In the genomic region with DNA sequence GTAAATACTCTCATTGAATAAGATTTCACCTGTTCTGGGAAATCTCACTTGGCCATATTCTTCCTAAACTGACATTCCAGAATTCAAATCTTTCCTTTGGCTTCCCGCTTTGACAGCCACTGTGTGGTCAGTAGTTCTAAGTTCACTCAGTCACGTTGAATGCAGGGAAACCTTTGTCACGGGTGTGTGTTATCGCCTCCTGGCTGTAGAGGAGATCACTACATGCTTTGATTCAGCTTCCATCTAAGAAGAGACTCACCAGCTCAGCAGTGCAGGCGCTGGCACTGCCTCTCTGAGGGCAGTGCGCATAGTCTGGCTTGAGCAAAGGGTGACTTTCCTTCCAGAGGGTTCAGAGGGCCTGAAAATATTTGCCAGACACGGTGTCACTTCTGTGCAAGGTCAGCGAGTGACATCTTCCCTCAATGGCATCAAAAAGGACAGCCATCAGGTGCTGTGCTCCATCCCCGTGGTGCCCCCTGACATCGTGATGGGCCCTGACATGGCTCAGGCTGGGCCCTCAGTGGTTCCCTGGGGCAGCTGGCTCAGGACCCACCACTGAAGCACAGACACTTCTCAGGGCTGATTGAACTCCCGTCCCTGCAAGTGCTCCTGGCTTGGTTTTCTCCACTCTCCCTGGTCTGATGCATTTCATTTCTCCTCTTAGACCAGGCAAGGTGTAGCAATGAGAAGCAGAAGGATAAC, we compare ENCODE assay signal across 10 cellular contexts.
DNase-seq lines count a peak whose midpoint lies in the region; ATAC-seq and TF ChIP-seq lines count a peak whose summit lies in the region.
"Had no signal": no experiment of that assay in that cellular context is flagged by ENCODE, and none has a peak within 500 bp of the region (broad histone marks: within the 10 kb centered on the region; RNA-seq: fewer than 3 reads in every experiment).

No MANE protein-coding gene starts in this region.

- no peaks in the 10 kb centered on the region for H3K4me1 ChIP-seq in foreskin keratinocyte
- H3K4me1 ChIP-seq in subcutaneous abdominal adipose tissue (ENCODE audit: control insufficient read depth in 5 of 5, insufficient read depth in 5 of 5, low read length in 5 of 5): peaks cover 0 to 40% (median 6%) of the 10 kb centered on the region in 5 donors
- H3K4me1 ChIP-seq: SJCRH30 had no signal

- H3K27me3 ChIP-seq in foreskin keratinocyte (no peaks in the 10 kb centered on the region), subcutaneous abdominal adipose tissue (ENCODE audit: control insufficient read depth in 5 of 5, insufficient read depth in 4 of 5, low read length in 5 of 5) (peaks cover 0 to 2% (median 0%) of the 10 kb centered on the region in 5 donors)
- H3K27me3 ChIP-seq: BLaER1 treated with 17β-estradiol and CSF1 and Interleukin-3, amounts not matched to agents 10 nM and 100 nM; SJCRH30 had no signal

- ATAC-seq in foreskin keratinocyte (no peak), HG03196 (IDR thresholded peaks at IDR 0.05; ENCODE audit: unreplicated experiment) (no peak)

- no peak overlapping the region for H3K27ac ChIP-seq in foreskin keratinocyte
- H3K27ac ChIP-seq in subcutaneous abdominal adipose tissue (ENCODE audit: low read depth, low read length): peak overlapping the region; percentile 61
- H3K27ac ChIP-seq: BLaER1 treated with 17β-estradiol and CSF1 and Interleukin-3, amounts not matched to agents 10 nM and 100 nM; SJCRH30 had no signal

- peak overlapping the region in 1 of 5 donors; percentile 16 for H3K9ac ChIP-seq in subcutaneous abdominal adipose tissue (ENCODE audit: low read length in 5 of 5)
- H3K9ac ChIP-seq: BLaER1 treated with 17β-estradiol and CSF1 and Interleukin-3, amounts not matched to agents 10 nM and 100 nM had no signal

- no peaks in the 10 kb centered on the region for H3K9me3 ChIP-seq in subcutaneous abdominal adipose tissue (ENCODE audit: control insufficient read depth in 5 of 5, low read length in 5 of 5)
- H3K9me3 ChIP-seq: BLaER1 treated with 17β-estradiol and CSF1 and Interleukin-3, amounts not matched to agents 10 nM and 100 nM; SJCRH30 had no signal

- no peak overlapping the region for H3K4me3 ChIP-seq in subcutaneous abdominal adipose tissue (ENCODE audit: low read depth in 1 of 5, low read length in 5 of 5)
- H3K4me3 ChIP-seq: BLaER1 treated with 17β-estradiol and CSF1 and Interleukin-3, amounts not matched to agents 10 nM and 100 nM; SJCRH30 had no signal

- H3K36me3 ChIP-seq in subcutaneous abdominal adipose tissue (ENCODE audit: control insufficient read depth in 5 of 5, insufficient read depth in 5 of 5, low read length in 5 of 5): no peaks in the 10 kb centered on the region
- H3K36me3 ChIP-seq: BLaER1 treated with 17β-estradiol and CSF1 and Interleukin-3, amounts not matched to agents 10 nM and 100 nM; SJCRH30 had no signal

- peak; percentile 42 for DNase-seq in NCI-H748 (lab: John Stamatoyannopoulos, UW; ENCODE audit: unreplicated experiment)
- DNase-seq in NCI-H748 treated with DMSO at 0.1 percent for 48 hours (lab: John Stamatoyannopoulos, UW): no peak
- peak; percentile 30 for DNase-seq in NCI-H460 (ENCODE audit: extremely low read depth, low read depth)
- DNase-seq in foreskin keratinocyte: no peak
- DNase-seq in NCI-H128 (lab: John Stamatoyannopoulos, UW; ENCODE audit: unreplicated experiment): no peak
- no peak for DNase-seq in stimulated activated CD4-positive, alpha-beta T cell treated with anti-CD3 and anti-CD28 coated beads, Interleukin-4, amount 100 ng/mL, for 4 hours

- TF ChIP-seq CTCF in foreskin keratinocyte (conservative IDR thresholded peaks at IDR 0.05): peak; percentile 16

Comparison
In these comparisons a context has a peak if more than half of its experiments do, and no peak if none do; other contexts are left out.
1. DNase-seq: peak in NCI-H748 (single experiment) and NCI-H460 (single experiment); none in NCI-H748 treated with DMSO at 0.1 percent for 48 hours (single experiment), foreskin keratinocyte (0 of 2), NCI-H128 (single experiment) and stimulated activated CD4-positive, alpha-beta T cell treated with anti-CD3 and anti-CD28 coated beads, Interleukin-4, amount 100 ng/mL, for 4 hours (0 of 2).